ENCODE assay signal across 24 cellular contexts in the genomic region with DNA sequence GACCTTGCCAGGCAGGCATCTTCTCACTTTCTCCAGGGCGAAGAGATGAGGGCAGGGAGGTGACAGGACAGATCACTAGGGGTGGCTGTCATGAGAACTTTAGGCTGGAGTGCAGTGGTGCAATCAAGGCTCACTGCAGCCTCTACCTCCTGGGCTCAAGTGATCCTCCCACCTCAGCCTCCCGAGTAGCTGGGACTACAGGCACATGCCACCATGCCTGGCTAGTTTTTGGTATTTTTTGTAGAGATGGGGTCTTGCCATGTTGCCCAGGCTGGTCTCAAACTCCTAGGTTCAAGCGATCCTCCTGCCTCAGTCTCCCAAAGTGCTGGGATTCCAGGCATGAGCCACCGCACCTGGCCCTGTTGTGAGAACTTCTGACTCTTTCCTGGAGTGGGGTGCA. TPM values are rescaled to one million over a fixed set of nuclear protein-coding genes. Genes with fewer than 3 reads are reported as not detected.
"Had no signal": no experiment of that assay in that cellular context is flagged by ENCODE, and none has a peak within 500 bp of the region (broad histone marks: within the 10 kb centered on the region; RNA-seq: fewer than 3 reads in every experiment).

No MANE protein-coding gene starts in this region.

RNA-seq across cellular contexts. Expression of a gene that starts 17.4 kb away (rescaled TPM):
- total RNA-seq: activated CD4-positive, alpha-beta memory T cell treated with anti-CD3 and anti-CD28 coated beads for 36 hours; activated CD4-positive, alpha-beta T cell treated with anti-CD3 and anti-CD28 coated beads for 36 hours; activated CD4-positive, alpha-beta T cell treated with anti-CD3 and anti-CD28 coated beads, Interleukin-2, amount 10 ng/mL, durations not matched to agents 24 days and 14 days; activated CD8-positive, alpha-beta memory T cell treated with anti-CD3 and anti-CD28 coated beads for 36 hours; activated CD8-positive, alpha-beta memory T cell treated with anti-CD3 and anti-CD28 coated beads, Interleukin-2, amount 10 ng/mL, durations not matched to agents 7 days and 5 days; activated CD8-positive, alpha-beta T cell treated with anti-CD3 and anti-CD28 coated beads, Interleukin-2, amount 10 ng/mL, durations not matched to agents 7 days and 5 days; activated naive CD4-positive, alpha-beta T cell treated with anti-CD3 and anti-CD28 coated beads for 36 hours; activated naive CD8-positive, alpha-beta T cell treated with anti-CD3 and anti-CD28 coated beads for 36 hours; activated T-helper 1 cell treated with anti-CD3 and anti-CD28 coated beads, Interleukin-12 subunit alpha, Interleukin-12 subunit beta, Interleukin-2, Interleukin-4 antibody, amounts not matched to agents 30 ng/mL and 10 ng/mL and 1 ng/mL, durations not matched to agents 14 hours and 24 hours and 36 hours; activated T-helper 2 cell treated with anti-CD3 and anti-CD28 coated beads, Interferon-gamma antibody, Interleukin-2, Interleukin-4, amounts not matched to agents 10 μg/mL and 5 μg/mL and 100 μg/mL, durations not matched to agents 14 hours and 24 hours and 36 hours; cardiac muscle cell; T-helper 17 cell had no signal

RNA-seq across cellular contexts. Expression of a gene that starts 23.9 kb away (rescaled TPM):
- total RNA-seq: activated CD4-positive, alpha-beta memory T cell treated with anti-CD3 and anti-CD28 coated beads for 36 hours; activated CD4-positive, alpha-beta T cell treated with anti-CD3 and anti-CD28 coated beads for 36 hours; activated CD4-positive, alpha-beta T cell treated with anti-CD3 and anti-CD28 coated beads, Interleukin-2, amount 10 ng/mL, durations not matched to agents 24 days and 14 days; activated CD8-positive, alpha-beta memory T cell treated with anti-CD3 and anti-CD28 coated beads for 36 hours; activated CD8-positive, alpha-beta memory T cell treated with anti-CD3 and anti-CD28 coated beads, Interleukin-2, amount 10 ng/mL, durations not matched to agents 7 days and 5 days; activated naive CD4-positive, alpha-beta T cell treated with anti-CD3 and anti-CD28 coated beads for 36 hours; activated naive CD8-positive, alpha-beta T cell treated with anti-CD3 and anti-CD28 coated beads for 36 hours; activated T-helper 1 cell treated with anti-CD3 and anti-CD28 coated beads, Interleukin-12 subunit alpha, Interleukin-12 subunit beta, Interleukin-2, Interleukin-4 antibody, amounts not matched to agents 30 ng/mL and 10 ng/mL and 1 ng/mL, durations not matched to agents 14 hours and 24 hours and 36 hours; activated T-helper 2 cell treated with anti-CD3 and anti-CD28 coated beads, Interferon-gamma antibody, Interleukin-2, Interleukin-4, amounts not matched to agents 10 μg/mL and 5 μg/mL and 100 μg/mL, durations not matched to agents 14 hours and 24 hours and 36 hours; adrenal gland; aorta; body of pancreas; cardiac muscle cell; colonic mucosa; dorsolateral prefrontal cortex; endodermal cell; esophagus muscularis mucosa; fibroblast of lung; fibroblast of villous mesenchyme; gastroesophageal sphincter; glomerular endothelial cell; heart right ventricle; T-helper 17 cell had no signal
- polyA plus RNA-seq: adrenal gland, aorta, cardiac muscle cell, fibroblast of lung, heart right ventricle had no signal
